Comparison of ENCODE assay signal across 37 cellular contexts in the genomic region with DNA sequence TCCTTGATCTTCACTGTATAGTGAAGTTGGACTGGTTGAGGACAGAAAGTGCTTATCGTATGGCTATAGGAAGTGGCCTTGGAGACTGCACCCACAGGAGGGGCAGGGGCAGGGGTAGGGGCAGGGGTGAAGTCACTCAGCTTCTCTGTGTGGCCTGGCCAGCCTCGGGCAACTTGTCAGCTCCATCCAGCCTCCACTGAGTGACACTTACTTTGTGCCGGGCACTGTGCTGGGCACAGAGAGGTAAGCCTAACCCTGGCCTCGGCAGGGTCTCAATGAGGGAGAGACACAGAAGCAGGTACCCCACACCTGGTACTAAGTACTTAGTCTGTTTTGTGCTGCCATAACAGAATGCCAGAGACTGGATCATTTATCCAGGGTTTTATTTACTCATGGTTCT.
"Had no signal": no experiment of that assay in that cellular context is flagged by ENCODE, and none has a peak within 500 bp of the region (broad histone marks: within the 10 kb centered on the region; RNA-seq: fewer than 3 reads in every experiment).

No MANE protein-coding gene starts in this region.

- H3K4me1 Mint-ChIP-seq: activated B cell treated with CpG ODN at 0.5 μM for 24 hours; activated CD4-positive, alpha-beta T cell treated with anti-CD3 and anti-CD28 coated beads, Interleukin-2, amount 10 ng/mL, durations not matched to agents 24 days and 14 days; activated T-helper 17 cell treated with anti-CD3 and anti-CD28 coated beads, Interleukin-2, amount 50 U/mL, for 72 hours; central memory CD8-positive, alpha-beta T cell had no signal

- H3K9me3 Mint-ChIP-seq: central memory CD8-positive, alpha-beta T cell had no signal

- H3K36me3 ChIP-seq: adrenal gland, cardiac muscle cell had no signal

- H3K9me3 ChIP-seq: adrenal gland had no signal

- FAIRE-seq: TTC549 had no signal

- H3K36me3 Mint-ChIP-seq: activated CD4-positive, alpha-beta memory T cell treated with anti-CD3 and anti-CD28 coated beads for 36 hours; activated naive CD4-positive, alpha-beta T cell treated with anti-CD3 and anti-CD28 coated beads, Interleukin-2, amount 50 U/mL, for 72 hours; activated naive CD8-positive, alpha-beta T cell treated with anti-CD3 and anti-CD28 coated beads for 36 hours; brain had no signal

- H3K27me3 ChIP-seq: adrenal gland, cardiac muscle cell had no signal

- DNase-seq: activated B cell treated with CpG ODN at 0.5 μM for 24 hours; activated CD4-positive, alpha-beta memory T cell treated with anti-CD3 and anti-CD28 coated beads for 36 hours; activated CD4-positive, alpha-beta T cell treated with anti-CD3 and anti-CD28 coated beads for 4 hours; activated CD4-positive, alpha-beta T cell treated with anti-CD3 and anti-CD28 coated beads, Interleukin-2, amount 10 ng/mL, durations not matched to agents 24 days and 14 days; activated CD4-positive, alpha-beta T cell treated with anti-CD3 and anti-CD28 coated beads, Interleukin-2, amount 50 U/mL, for 1 hour; activated CD4-positive, alpha-beta T cell treated with anti-CD3 and anti-CD28 coated beads, Interleukin-2, amount 50 U/mL, for 4 hours; activated CD4-positive, CD25-positive, alpha-beta regulatory T cell treated with anti-CD3 and anti-CD28 coated beads, Interleukin-2, amount 50 U/mL, for 72 hours; activated CD8-positive, alpha-beta memory T cell treated with anti-CD3 and anti-CD28 coated beads, Interleukin-2, amount 50 U/mL, for 4 hours; activated CD8-positive, alpha-beta T cell treated with anti-CD3 and anti-CD28 coated beads for 36 hours; activated effector memory CD4-positive, alpha-beta T cell treated with anti-CD3 and anti-CD28 coated beads, Interleukin-2, amount 50 U/mL, for 16 hours; activated gamma-delta T cell treated with Interleukin-2 at 50 U/mL for 16 hours; activated naive CD4-positive, alpha-beta T cell; activated naive CD4-positive, alpha-beta T cell treated with anti-CD3 and anti-CD28 coated beads for 36 hours; activated naive CD4-positive, alpha-beta T cell treated with anti-CD3 and anti-CD28 coated beads, Interleukin-2, amount 50 U/mL, for 16 hours; activated naive CD8-positive, alpha-beta T cell treated with anti-CD3 and anti-CD28 coated beads for 36 hours; activated T-cell treated with anti-CD3 and anti-CD28 coated beads for 4 hours; activated T-cell treated with anti-CD3 and anti-CD28 coated beads, Interleukin-2, amount 50 U/mL, for 1 hour; activated T-cell treated with anti-CD3 and anti-CD28 coated beads, Interleukin-2, amount 50 U/mL, for 4 hours; activated T-cell treated with anti-CD3 and anti-CD28 coated beads, Interleukin-2, amount 50 U/mL, for 72 hours; adrenal gland; amniotic stem cell; aorta; caudate nucleus; cerebellar nuclear complex; T-helper 1 cell; T-helper 2 cell; T-helper 9 cell had no signal

- H3K4me3 ChIP-seq: adrenal gland, cardiac muscle cell had no signal

- H3K27me3 Mint-ChIP-seq: activated CD4-positive, alpha-beta T cell treated with anti-CD3 and anti-CD28 coated beads, Interleukin-2, amount 10 ng/mL, durations not matched to agents 24 days and 14 days; activated T-helper 17 cell treated with anti-CD3 and anti-CD28 coated beads, Interleukin-2, amount 50 U/mL, for 72 hours had no signal

- H3K4me3 Mint-ChIP-seq: activated B cell treated with CpG ODN at 0.5 μM for 24 hours; activated CD4-positive, alpha-beta memory T cell treated with anti-CD3 and anti-CD28 coated beads for 36 hours; activated CD4-positive, alpha-beta T cell treated with anti-CD3 and anti-CD28 coated beads, Interleukin-2, amount 10 ng/mL, durations not matched to agents 24 days and 14 days; activated CD8-positive, alpha-beta T cell treated with anti-CD3 and anti-CD28 coated beads for 36 hours; activated naive CD4-positive, alpha-beta T cell treated with anti-CD3 and anti-CD28 coated beads for 36 hours; activated naive CD8-positive, alpha-beta T cell treated with anti-CD3 and anti-CD28 coated beads for 36 hours; activated T-cell treated with anti-CD3 and anti-CD28 coated beads, Interleukin-2, amount 50 U/mL, for 4 hours; activated T-cell treated with anti-CD3 and anti-CD28 coated beads, Interleukin-2, amount 50 U/mL, for 72 hours; activated T-helper 1 cell treated with anti-CD3 and anti-CD28 coated beads, Interleukin-12 subunit alpha, Interleukin-12 subunit beta, Interleukin-2, Interleukin-4 antibody, amounts not matched to agents 30 ng/mL and 10 ng/mL and 1 ng/mL, durations not matched to agents 14 hours and 24 hours and 36 hours; activated T-helper 17 cell treated with anti-CD3 and anti-CD28 coated beads, Interleukin-2, amount 50 U/mL, for 72 hours; brain; central memory CD8-positive, alpha-beta T cell; T-helper 1 cell treated with Interleukin-12 subunit alpha and Interleukin-12 subunit beta and Interleukin-4 antibody, amounts not matched to agents 30 μg/mL and 1 μg/mL, for 36 hours; T-helper 2 cell treated with Interferon-gamma antibody and Interleukin-4, amounts not matched to agents 5 μg/mL and 100 μg/mL, for 36 hours had no signal

- H3K27ac Mint-ChIP-seq: activated B cell treated with CpG ODN at 0.5 μM for 24 hours; activated CD4-positive, alpha-beta memory T cell treated with anti-CD3 and anti-CD28 coated beads for 36 hours; activated CD4-positive, alpha-beta T cell treated with anti-CD3 and anti-CD28 coated beads, Interleukin-2, amount 10 ng/mL, durations not matched to agents 24 days and 14 days; activated CD8-positive, alpha-beta T cell treated with anti-CD3 and anti-CD28 coated beads for 36 hours; activated naive CD4-positive, alpha-beta T cell treated with anti-CD3 and anti-CD28 coated beads for 36 hours; activated naive CD4-positive, alpha-beta T cell treated with anti-CD3 and anti-CD28 coated beads, Interleukin-2, amount 50 U/mL, for 72 hours; activated naive CD8-positive, alpha-beta T cell treated with anti-CD3 and anti-CD28 coated beads for 36 hours; activated T-cell treated with anti-CD3 and anti-CD28 coated beads, Interleukin-2, amount 50 U/mL, for 72 hours; activated T-helper 1 cell treated with anti-CD3 and anti-CD28 coated beads, Interleukin-12 subunit alpha, Interleukin-12 subunit beta, Interleukin-2, Interleukin-4 antibody, amounts not matched to agents 30 ng/mL and 10 ng/mL and 1 ng/mL, durations not matched to agents 14 hours and 24 hours and 36 hours; activated T-helper 17 cell treated with anti-CD3 and anti-CD28 coated beads, Interleukin-2, amount 50 U/mL, for 72 hours; brain; T-helper 1 cell treated with Interleukin-12 subunit alpha and Interleukin-12 subunit beta and Interleukin-4 antibody, amounts not matched to agents 30 μg/mL and 1 μg/mL, for 36 hours; T-helper 2 cell treated with Interferon-gamma antibody and Interleukin-4, amounts not matched to agents 5 μg/mL and 100 μg/mL, for 36 hours had no signal

- H3K27ac ChIP-seq: adrenal gland, cardiac muscle cell, VCaP had no signal

- H3K4me1 ChIP-seq: adrenal gland had no signal
